In genomic region chr1:10852018-10852417, GRCh38 we compare ENCODE assay signal across 31 cellular contexts.
"Had no signal": no experiment of that assay in that cellular context is flagged by ENCODE, and none has a peak within 500 bp of the region (broad histone marks: within the 10 kb centered on the region; RNA-seq: fewer than 3 reads in every experiment).

No MANE protein-coding gene starts in this region.

- H3K9ac ChIP-seq: neural progenitor cell had no signal

- H3K27me3 Mint-ChIP-seq: central memory CD8-positive, alpha-beta T cell; dendritic cell treated with granulocyte-macrophage colony-stimulating factor and Interleukin-4, amounts not matched to agents 40 ng/mL and 50 ng/mL, for 4 days; naive thymus-derived CD4-positive, alpha-beta T cell; type B pancreatic cell had no signal

- ATAC-seq: esophagus mucosa; gastroesophageal sphincter; naive thymus-derived CD4-positive, alpha-beta T cell; sciatic nerve; stimulated activated naive CD8-positive, alpha-beta T cell treated with anti-CD3 and anti-CD28 coated beads, Interleukin-15, Interleukin-2, amounts not matched to agents 100 U/mL and 50 U/mL, for 24 hours had no signal

- H3K27ac Mint-ChIP-seq: dendritic cell treated with granulocyte-macrophage colony-stimulating factor and Interleukin-4, amounts not matched to agents 40 ng/mL and 50 ng/mL, for 4 days; endodermal cell; immature natural killer cell; naive thymus-derived CD4-positive, alpha-beta T cell; nephron; neural progenitor cell; stimulated activated effector memory CD8-positive, alpha-beta T cell treated with anti-CD3 and anti-CD28 coated beads, Interleukin-12 subunit alpha, Interleukin-12 subunit beta, amount 100 ng/mL, for 72 hours; type B pancreatic cell had no signal

- H2AFZ ChIP-seq: neural progenitor cell had no signal

- H3K36me3 ChIP-seq: colonic mucosa, gastroesophageal sphincter, neural progenitor cell, ovary, tibial artery had no signal

- H3K36me3 Mint-ChIP-seq: immature natural killer cell; naive thymus-derived CD4-positive, alpha-beta T cell; stimulated activated effector memory CD8-positive, alpha-beta T cell treated with anti-CD3 and anti-CD28 coated beads, Interleukin-12 subunit alpha, Interleukin-12 subunit beta, amount 100 ng/mL, for 72 hours; type B pancreatic cell had no signal

- H3K4me2 ChIP-seq: neural progenitor cell had no signal

- H3K4me1 Mint-ChIP-seq: central memory CD8-positive, alpha-beta T cell; immature natural killer cell; nephron; stimulated activated effector memory CD8-positive, alpha-beta T cell treated with anti-CD3 and anti-CD28 coated beads, Interleukin-12 subunit alpha, Interleukin-12 subunit beta, amount 100 ng/mL, for 72 hours had no signal

- H3K9me3 ChIP-seq: colonic mucosa, ovary, testis, tibial artery had no signal

- DNase-seq: colonic mucosa; effector CD8-positive, alpha-beta T cell; endodermal cell; foreskin fibroblast; hypothalamus; immature natural killer cell; islet precursor cell; kidney glomerular epithelial cell; mesenchymal stem cell; midbrain; naive thymus-derived CD4-positive, alpha-beta T cell; nucleus accumbens; ovary; posterior cingulate gyrus; retina; stimulated activated CD4-positive, alpha-beta T cell treated with anti-CD3 and anti-CD28 coated beads, Interleukin-2, amount 100 ng/mL, for 24 hours; stimulated activated CD4-positive, alpha-beta T cell treated with anti-CD3 and anti-CD28 coated beads, Interleukin-4, amount 100 ng/mL, for 24 hours; stimulated activated naive CD8-positive, alpha-beta T cell treated with anti-CD3 and anti-CD28 coated beads, Interleukin-15, Interleukin-2, amounts not matched to agents 100 U/mL and 50 U/mL, for 24 hours; substantia nigra; testis; tibial artery had no signal

- H3K4me3 Mint-ChIP-seq: central memory CD8-positive, alpha-beta T cell; dendritic cell treated with granulocyte-macrophage colony-stimulating factor and Interleukin-4, amounts not matched to agents 40 ng/mL and 50 ng/mL, for 4 days; endodermal cell; immature natural killer cell; naive thymus-derived CD4-positive, alpha-beta T cell; nephron; neural progenitor cell; stimulated activated effector memory CD8-positive, alpha-beta T cell treated with anti-CD3 and anti-CD28 coated beads, Interleukin-12 subunit alpha, Interleukin-12 subunit beta, amount 100 ng/mL, for 72 hours; type B pancreatic cell had no signal

- H3K27ac ChIP-seq: colonic mucosa, epithelial cell of prostate, gastroesophageal sphincter, neural progenitor cell, ovary, testis, tibial artery had no signal

- H3K9me3 Mint-ChIP-seq: central memory CD8-positive, alpha-beta T cell; immature natural killer cell; stimulated activated effector memory CD8-positive, alpha-beta T cell treated with anti-CD3 and anti-CD28 coated beads, Interleukin-12 subunit alpha, Interleukin-12 subunit beta, amount 100 ng/mL, for 72 hours had no signal

- H3K27me3 ChIP-seq: colonic mucosa, gastroesophageal sphincter, neural progenitor cell, ovary, testis had no signal

- H3K4me1 ChIP-seq: colonic mucosa, gastroesophageal sphincter, neural progenitor cell, testis, tibial artery had no signal

- H3K4me3 ChIP-seq: colonic mucosa, gastroesophageal sphincter, neural progenitor cell, ovary, testis, tibial artery had no signal
